Comparison of ENCODE assay signal across 10 cellular contexts in genomic region chr16:89576173-89577054, GRCh38. TPM values are rescaled to one million over a fixed set of nuclear protein-coding genes. Genes with fewer than 3 reads are reported as not detected.
DNase-seq lines count a peak whose midpoint lies in the region; ATAC-seq and TF ChIP-seq lines count a peak whose summit lies in the region.
"Had no signal": no experiment of that assay in that cellular context is flagged by ENCODE, and none has a peak within 500 bp of the region (broad histone marks: within the 10 kb centered on the region; RNA-seq: fewer than 3 reads in every experiment).

No MANE protein-coding gene starts in this region.

- peak overlapping the region; percentile 20; the same call in 1 of the 2 replicates for H3K9ac ChIP-seq in GM23248
- peak overlapping the region; percentile 81 for H3K9ac ChIP-seq in SK-N-MC (ENCODE audit: insufficient read length)

- H3K4me1 Mint-ChIP-seq in stimulated activated effector memory CD8-positive, alpha-beta T cell treated with anti-CD3 and anti-CD28 coated beads, Interleukin-12 subunit alpha, Interleukin-12 subunit beta, amount 100 ng/mL, for 72 hours, result peaks cover 8% of the 10 kb centered on the region

- in situ Hi-C loops in GM23248 (cut with MboI), result no loop called here

- H3K36me3 ChIP-seq in GM23248 (ENCODE audit: low read depth) (no peaks in the 10 kb centered on the region), SK-N-MC (ENCODE audit: insufficient read depth, low read length) (peaks cover 15% of the 10 kb centered on the region; the same call in 1 of the 2 replicates), aorta (ENCODE audit: control insufficient read depth in 1 of 2, insufficient read depth in 2 of 2, low read length in 1 of 2) (no peaks in the 10 kb centered on the region)

- H3K4me3 ChIP-seq in GM23248, result peak overlapping the region; percentile 53
- H3K4me3 ChIP-seq in SK-N-MC, result peak overlapping the region; percentile 77
- peak overlapping the region; percentile 53 for H3K4me3 ChIP-seq in fibroblast of mammary gland (ENCODE audit: control insufficient read depth, low read depth, low read length)
- no peak overlapping the region for H3K4me3 ChIP-seq in aorta (ENCODE audit: low read length in 2 of 2)
- H3K4me3 ChIP-seq: mucosa of descending colon had no signal

- peak overlapping the region; percentile 16 for H3K4me3 Mint-ChIP-seq in stimulated activated effector memory CD8-positive, alpha-beta T cell treated with anti-CD3 and anti-CD28 coated beads, Interleukin-12 subunit alpha, Interleukin-12 subunit beta, amount 100 ng/mL, for 72 hours

- no peaks in the 10 kb centered on the region for H3K36me3 Mint-ChIP-seq in stimulated activated effector memory CD8-positive, alpha-beta T cell treated with anti-CD3 and anti-CD28 coated beads, Interleukin-12 subunit alpha, Interleukin-12 subunit beta, amount 100 ng/mL, for 72 hours

- no peaks in the 10 kb centered on the region for H4K20me1 ChIP-seq in GM23248 (ENCODE audit: insufficient read depth)

- H3K9me3 ChIP-seq in GM23248 (ENCODE audit: low read depth) (no peaks in the 10 kb centered on the region), SK-N-MC (ENCODE audit: low read depth, low read length) (no peaks in the 10 kb centered on the region), aorta (ENCODE audit: control insufficient read depth, low read length) (no peaks in the 10 kb centered on the region)
- H3K9me3 ChIP-seq: mucosa of descending colon had no signal

- H3K27ac ChIP-seq in GM23248, result no peak overlapping the region
- H3K27ac ChIP-seq in SK-N-MC, result peak overlapping the region; percentile 36; the same call in 1 of the 2 replicates
- H3K27ac ChIP-seq in aorta (ENCODE audit: low read depth in 1 of 2, low read length in 2 of 2), result no peak overlapping the region

- DNase-seq in GM23248 (no peak), SK-N-MC (ENCODE audit: low read depth, low spot score) (no peak), fibroblast of mammary gland (ENCODE audit: low read depth) (no peak), aorta (no peak), left cardiac atrium (no peak)
- DNase-seq in stimulated activated effector memory CD8-positive, alpha-beta T cell treated with anti-CD3 and anti-CD28 coated beads, Interleukin-12 subunit alpha, Interleukin-12 subunit beta, amount 100 ng/mL, for 72 hours (ENCODE audit: low spot score in 2 of 2), result no peak
- no peak for DNase-seq in effector CD8-positive, alpha-beta T cell (lab: John Stamatoyannopoulos, UW)
- DNase-seq: NCI-H345 had no signal

- H3F3A ChIP-seq in GM23248 (ENCODE audit: insufficient read depth), result peaks cover 8% of the 10 kb centered on the region

- H3K27me3 ChIP-seq in GM23248 (replicated peaks; ENCODE audit: insufficient read depth), result no peaks in the 10 kb centered on the region
- no peaks in the 10 kb centered on the region for H3K27me3 ChIP-seq in aorta (ENCODE audit: control insufficient read depth in 1 of 2, insufficient read depth in 2 of 2, low read length in 1 of 2)

- H2AFZ ChIP-seq in GM23248, result 0 out of 2 replicates have a peak overlapping the region, but pooled peaks have one; percentile 16

- H3K27ac Mint-ChIP-seq in stimulated activated effector memory CD8-positive, alpha-beta T cell treated with anti-CD3 and anti-CD28 coated beads, Interleukin-12 subunit alpha, Interleukin-12 subunit beta, amount 100 ng/mL, for 72 hours, result no peak overlapping the region

- intact Hi-C loops in aorta (cut with DNase I), result no loop called here
- intact Hi-C loops in left cardiac atrium (cut with DNase I), result no loop called here

- no peak for TF ChIP-seq CTCF in fibroblast of mammary gland (conservative IDR thresholded peaks at IDR 0.05; ENCODE audit: control insufficient read depth, insufficient read depth, low read depth, low read length)

- H3K79me2 ChIP-seq in GM23248 (ENCODE audit: insufficient read depth), result no peaks in the 10 kb centered on the region

- no peak for ATAC-seq in stimulated activated effector memory CD8-positive, alpha-beta T cell treated with anti-CD3 and anti-CD28 coated beads, Interleukin-12 subunit alpha, Interleukin-12 subunit beta, amount 100 ng/mL, for 72 hours
- ATAC-seq in aorta (ENCODE audit: low FRiP score), result no peak
- ATAC-seq in left cardiac atrium, result no peak
- no peak for ATAC-seq in GM19463 (IDR thresholded peaks at IDR 0.05; ENCODE audit: unreplicated experiment)

- H3K9me2 ChIP-seq in GM23248 (ENCODE audit: insufficient read depth), result no peaks in the 10 kb centered on the region

- 12 to 19% methylated on average over 36 to 76 of the region's 87 CpGs for WGBS in GM23248 (ENCODE audit: low coverage in 1 of 2, low lambda C conversion rate in 2 of 2, missing lambda C conversion rate in 2 of 2), 2 experiments
- 7 to 13% methylated on average over 75 to 87 of the region's 87 CpGs for WGBS in aorta, 2 donors

- no peaks in the 10 kb centered on the region for H3K9me3 Mint-ChIP-seq in stimulated activated effector memory CD8-positive, alpha-beta T cell treated with anti-CD3 and anti-CD28 coated beads, Interleukin-12 subunit alpha, Interleukin-12 subunit beta, amount 100 ng/mL, for 72 hours

- H3K4me2 ChIP-seq in GM23248 (ENCODE audit: unreplicated experiment), result peak overlapping the region; percentile 39

- H3K4me1 ChIP-seq in GM23248 (ENCODE audit: insufficient read depth), result peaks cover 4% of the 10 kb centered on the region; the same call in 1 of the 2 replicates
- no peaks in the 10 kb centered on the region for H3K4me1 ChIP-seq in aorta (ENCODE audit: control insufficient read depth in 1 of 2, insufficient read depth in 2 of 2, low read length in 2 of 2)

RNA-seq across cellular contexts. Expression of gene CPNE7, which starts 0.9 kb away (rescaled TPM):
- 7.7 and 10.1 TPM in 2 replicates for total RNA-seq in GM23248 (2014; rRNA removed; shearing (Covaris generic))
- polyA plus RNA-seq in GM23248 (2016; fragmentation: Nextera tagmentation; extraction: Ambion mirVana) (4.7 and 5.3 TPM in 2 replicates), aorta (under 1 TPM; 0.13 to 0.69 TPM)
- total RNA-seq in aorta (under 1 TPM; 0.13 to 0.66 TPM), left cardiac atrium (not detected)

RNA-seq across cellular contexts. Expression of gene RPL13, which starts 15.9 kb away (rescaled TPM):
- 3,580 and 6,666 TPM in 2 replicates for total RNA-seq in GM23248 (2014; rRNA removed; shearing (Covaris generic))
- polyA plus RNA-seq in GM23248 (2016; fragmentation: Nextera tagmentation; extraction: Ambion mirVana) (1,418 and 1,480 TPM in 2 replicates), aorta (1,000 to 10,000 TPM; 4,359 to 6,820 TPM)
- total RNA-seq in aorta (1,000 to 10,000 TPM; 1,505 to 1,678 TPM), left cardiac atrium (1,000 to 10,000 TPM; 1,319 to 1,367 TPM)

RNA-seq across cellular contexts. Expression of gene DPEP1, which starts 37.0 kb away (rescaled TPM):
- total RNA-seq in GM23248 (2014; rRNA removed; shearing (Covaris generic)), result not detected in 2 replicates
- polyA plus RNA-seq in GM23248 (2016; fragmentation: Nextera tagmentation; extraction: Ambion mirVana), result not detected in 2 replicates
- not detected for total RNA-seq in aorta
- polyA plus RNA-seq in aorta, result 1 to 10 TPM in 1 of 2 donors, not detected in 1; 8.5 TPM
- total RNA-seq in left cardiac atrium, result not detected

Comparison
In these comparisons a context has a peak if more than half of its experiments do, and no peak if none do; other contexts are left out.
1. H3K4me3 ChIP-seq: peak in GM23248 (single experiment), SK-N-MC (single experiment) and fibroblast of mammary gland (single experiment); none in aorta (0 of 2).